In the genomic region with DNA sequence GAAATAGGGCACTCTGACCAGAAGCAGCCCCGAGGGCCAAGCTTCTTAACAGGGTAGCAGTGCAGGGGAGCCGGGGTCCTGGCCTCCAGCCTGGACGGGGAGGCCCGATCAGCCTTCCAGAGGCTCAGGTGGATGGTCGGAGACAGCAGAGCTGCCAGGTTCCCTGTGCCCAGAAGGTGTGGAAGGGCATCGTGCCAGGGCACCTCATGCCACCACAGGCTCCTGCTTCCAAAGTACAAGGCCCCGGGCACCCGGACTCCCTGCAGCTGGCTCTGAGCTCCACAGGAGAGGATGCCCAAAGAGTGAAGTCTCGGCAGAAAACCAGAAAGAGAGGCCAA, we compare ENCODE assay signal across 9 cellular contexts. TPM values are rescaled to one million over a fixed set of nuclear protein-coding genes. Genes with fewer than 3 reads are reported as not detected.
A peak's percentile ranks its signal among the peaks of the same experiment; 100 is the strongest.
DNase-seq lines count a peak whose midpoint lies in the region; ATAC-seq, FAIRE-seq and TF ChIP-seq lines count a peak whose summit lies in the region.
"Had no signal": no experiment of that assay in that cellular context is flagged by ENCODE, and none has a peak within 500 bp of the region (broad histone marks: within the 10 kb centered on the region; RNA-seq: fewer than 3 reads in every experiment).

No MANE protein-coding gene starts in this region.

- TF ChIP-seq CTCF in HL-60 (IDR thresholded peaks at IDR 0.05; ENCODE audit: insufficient read depth, low read length), result no peak
- TF ChIP-seq CTCF in spleen (IDR thresholded peaks at IDR 0.05 in 8 of 11, conservative IDR thresholded peaks at IDR 0.05 in 3 of 11), result no peak
- no peak for TF ChIP-seq CTCF in GM13977 (IDR thresholded peaks at IDR 0.05; ENCODE audit: extremely low read depth, insufficient read depth, missing control alignments)

- no peak for TF ChIP-seq POLR2A in spleen (IDR thresholded peaks at IDR 0.05)

- peak overlapping the region; percentile 74 for H3K4me3 Mint-ChIP-seq in activated naive CD8-positive, alpha-beta T cell treated with anti-CD3 and anti-CD28 coated beads, Interleukin-2, amount 10 ng/mL, durations not matched to agents 7 days and 5 days

- no peaks in the 10 kb centered on the region for H3K9me3 Mint-ChIP-seq in activated naive CD8-positive, alpha-beta T cell treated with anti-CD3 and anti-CD28 coated beads, Interleukin-2, amount 10 ng/mL, durations not matched to agents 7 days and 5 days

- H3K9me3 ChIP-seq in iPS-15b (ENCODE audit: control insufficient read depth, insufficient read depth, low read length) (no peaks in the 10 kb centered on the region), spleen (no peaks in the 10 kb centered on the region), HAP-1 (no peaks in the 10 kb centered on the region)
- H3K9me3 ChIP-seq: SK-N-SH had no signal

- no peak for ATAC-seq in activated naive CD8-positive, alpha-beta T cell treated with anti-CD3 and anti-CD28 coated beads, Interleukin-2, amount 10 ng/mL, durations not matched to agents 7 days and 5 days (ENCODE audit: low read depth)

- POLR2A ChIA-PET in activated naive CD8-positive, alpha-beta T cell treated with anti-CD3 and anti-CD28 coated beads, Interleukin-2, amount 10 ng/mL, durations not matched to agents 7 days and 5 days (lab: Charles Lee), result interaction anchor here (1.2 to 27.4 kb wide), 6 partner anchors 8 to 254 kb away, joined by 3 to 782 read pairs (median 4); partner anchors contain the start of genes EHD1 and ZNHIT2

- H3K4me1 Mint-ChIP-seq in activated naive CD8-positive, alpha-beta T cell treated with anti-CD3 and anti-CD28 coated beads, Interleukin-2, amount 10 ng/mL, durations not matched to agents 7 days and 5 days, result peaks cover 67% of the 10 kb centered on the region

- no peaks in the 10 kb centered on the region for H3K27me3 Mint-ChIP-seq in activated naive CD8-positive, alpha-beta T cell treated with anti-CD3 and anti-CD28 coated beads, Interleukin-2, amount 10 ng/mL, durations not matched to agents 7 days and 5 days

- H3K36me3 ChIP-seq in iPS-15b (ENCODE audit: control insufficient read depth, insufficient read depth, low read length) (peaks cover 4% of the 10 kb centered on the region), spleen (peaks cover 0 to 63% (median 16%) of the 10 kb centered on the region in 6 donors), HAP-1 (replicated peaks) (no peaks in the 10 kb centered on the region)

- H3K36me3 Mint-ChIP-seq in activated naive CD8-positive, alpha-beta T cell treated with anti-CD3 and anti-CD28 coated beads, Interleukin-2, amount 10 ng/mL, durations not matched to agents 7 days and 5 days, result peaks cover 17% of the 10 kb centered on the region

- H3K4me1 ChIP-seq in iPS-15b (ENCODE audit: control insufficient read depth, insufficient read depth, low read length), result no peaks in the 10 kb centered on the region
- peaks cover 91 to 100% (median 100%) of the 10 kb centered on the region in 6 donors for H3K4me1 ChIP-seq in spleen
- H3K4me1 ChIP-seq in HAP-1, result no peaks in the 10 kb centered on the region

- peak overlapping the region; percentile 95 for H3K27ac Mint-ChIP-seq in activated naive CD8-positive, alpha-beta T cell treated with anti-CD3 and anti-CD28 coated beads, Interleukin-2, amount 10 ng/mL, durations not matched to agents 7 days and 5 days

- in situ Hi-C loops in GM13977 (cut with MboI; ENCODE audit: low pct_unique_long_range_greater_than_20kb, low sequenced_read_pairs, unreplicated experiment), result no loop called here
- in situ Hi-C loops in HAP-1 (cut with MboI; ENCODE audit: low sequenced_read_pairs), result no loop called here

- 50 to 67% (median 60%) methylated on average over 5 to 9 of the region's 9 CpGs for WGBS in spleen, 5 donors

- H3K27ac ChIP-seq in HL-60 (replicated peaks) (peak overlapping the region; percentile 94), spleen (peak overlapping the region; percentile 23 to 98 (median 92))

- intact Hi-C loops in spleen (cut with DNase I; ENCODE audit: low total_unique reads), result no loop called here

- H3K27me3 ChIP-seq in HL-60 (ENCODE audit: insufficient read depth, poor library complexity, severe bottlenecking) (no peaks in the 10 kb centered on the region), iPS-15b (ENCODE audit: control insufficient read depth, insufficient read depth, low read length) (no peaks in the 10 kb centered on the region), spleen (replicated peaks in 1 of 7) (no peaks in the 10 kb centered on the region), HAP-1 (ENCODE audit: low read depth) (no peaks in the 10 kb centered on the region)

- peak overlapping the region; percentile 54 for H3K9ac ChIP-seq in iPS-15b (ENCODE audit: low read depth, low read length)
- H3K9ac ChIP-seq: SK-N-SH had no signal

- H3K4me3 ChIP-seq in HL-60 (replicated peaks; ENCODE audit: insufficient read depth, low read length) (no peak overlapping the region), iPS-15b (ENCODE audit: low read depth, low read length) (no peak overlapping the region), spleen (peak overlapping the region in 5 of 8 donors; percentile 2 to 57 (median 6)), HAP-1 (no peak overlapping the region)

- no peak for FAIRE-seq in frontal cortex (lab: Jason Lieb, UNC)

- no peak for DNase-seq in HL-60 (ENCODE audit: low read depth in 1 of 2, low spot score in 1 of 2)
- no peak for DNase-seq in activated naive CD8-positive, alpha-beta T cell treated with anti-CD3 and anti-CD28 coated beads, Interleukin-2, amount 10 ng/mL, durations not matched to agents 7 days and 5 days
- DNase-seq in spleen, result peak; percentile 80
- no peak for DNase-seq in GM13977 (ENCODE audit: low spot score)
- DNase-seq in COR-L47 (lab: John Stamatoyannopoulos, UW), result no peak
- DNase-seq in frontal cortex (ENCODE audit: low spot score in 2 of 2), result no peak
- no peak for DNase-seq in HAP-1 (ENCODE audit: low spot score in 2 of 2)
- DNase-seq: SK-N-SH had no signal

RNA-seq across cellular contexts. Expression of gene EHD1, which starts 14.3 kb away (rescaled TPM):
- 100 to 1,000 TPM; 187 to 195 TPM for total RNA-seq in activated naive CD8-positive, alpha-beta T cell treated with anti-CD3 and anti-CD28 coated beads, Interleukin-2, amount 10 ng/mL, durations not matched to agents 7 days and 5 days
- total RNA-seq in spleen (100 to 1,000 TPM; 117 to 337 (median 201) TPM), frontal cortex (23.6 TPM)
- polyA plus RNA-seq in spleen, result 10 to 100 TPM; 51.9 to 93.9 (median 53.7) TPM

RNA-seq across cellular contexts. Expression of gene CDC42BPG, which starts 19.7 kb away (rescaled TPM):
- total RNA-seq in activated naive CD8-positive, alpha-beta T cell treated with anti-CD3 and anti-CD28 coated beads, Interleukin-2, amount 10 ng/mL, durations not matched to agents 7 days and 5 days, result 1 to 10 TPM; 3.4 to 3.5 TPM
- total RNA-seq in spleen (1 to 10 TPM; 1.9 to 4.6 (median 2.6) TPM), frontal cortex (under 0.01 TPM)
- 1 to 10 TPM in 2 of 3 donors, under 1 TPM in 1; 0.74 to 2.0 (median 1.0) TPM for polyA plus RNA-seq in spleen

RNA-seq across cellular contexts. Expression of gene ATG2A, which starts 52.9 kb away (rescaled TPM):
- total RNA-seq in activated naive CD8-positive, alpha-beta T cell treated with anti-CD3 and anti-CD28 coated beads, Interleukin-2, amount 10 ng/mL, durations not matched to agents 7 days and 5 days, result 10 to 100 TPM; 34.5 to 39.7 TPM
- total RNA-seq in spleen (10 to 100 TPM; 32.7 to 57.3 (median 40.3) TPM), frontal cortex (7.3 TPM)
- polyA plus RNA-seq in spleen, result 10 to 100 TPM; 14.3 to 30.3 (median 28.8) TPM

RNA-seq across cellular contexts. Expression of gene MEN1, which starts 53.8 kb away (rescaled TPM):
- 10 to 100 TPM; 37.4 to 39.0 TPM for total RNA-seq in activated naive CD8-positive, alpha-beta T cell treated with anti-CD3 and anti-CD28 coated beads, Interleukin-2, amount 10 ng/mL, durations not matched to agents 7 days and 5 days
- total RNA-seq in spleen (10 to 100 TPM; 20.1 to 33.6 (median 28.2) TPM), frontal cortex (11.8 TPM)
- polyA plus RNA-seq in spleen, result 10 to 100 TPM; 17.8 to 27.6 (median 20.5) TPM

Comparison
In these comparisons a context has a peak if more than half of its experiments do, and no peak if none do; other contexts are left out.
1. H3K4me3 ChIP-seq: peak in spleen (5 of 8); none in HL-60 (single experiment), iPS-15b (single experiment) and HAP-1 (single experiment).